Comparison of ENCODE assay signal across 11 cellular contexts in the genomic region with DNA sequence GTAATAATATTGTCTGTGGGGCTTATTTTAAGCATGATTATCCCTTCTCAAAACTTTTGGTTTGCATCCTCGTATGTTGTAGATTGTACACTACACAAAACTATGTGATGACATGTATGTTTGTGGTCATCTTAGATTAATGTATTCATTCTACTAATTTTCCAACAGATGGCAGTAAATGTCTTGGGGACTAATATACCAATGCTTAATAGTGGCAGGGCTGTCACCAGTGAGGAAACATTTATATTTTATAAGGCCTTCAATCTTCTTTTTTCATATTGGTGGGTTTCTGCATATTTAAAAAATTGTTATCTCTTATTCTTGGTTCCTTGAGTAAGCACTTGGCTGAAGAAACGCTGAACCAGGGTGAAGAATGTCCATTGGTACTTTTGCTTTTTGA.
DNase-seq lines count a peak whose midpoint lies in the region; ATAC-seq, FAIRE-seq and TF ChIP-seq lines count a peak whose summit lies in the region.
"Had no signal": no experiment of that assay in that cellular context is flagged by ENCODE, and none has a peak within 500 bp of the region (broad histone marks: within the 10 kb centered on the region; RNA-seq: fewer than 3 reads in every experiment).

No MANE protein-coding gene starts in this region.

- H3K27me3 ChIP-seq in kidney epithelial cell (ENCODE audit: control insufficient read depth, insufficient read depth, low read length), result no peaks in the 10 kb centered on the region

- no peak for FAIRE-seq in GM12892 (lab: Jason Lieb, UNC)
- FAIRE-seq: HTR-8/SVneo had no signal

- TF ChIP-seq POLR2A in GM12892 (IDR thresholded peaks at IDR 0.05; ENCODE audit: low read depth, low read length), result no peak

- TF ChIP-seq CTCF in kidney epithelial cell (IDR thresholded peaks at IDR 0.05; ENCODE audit: insufficient read depth, low read length, poor library complexity, severe bottlenecking), result peak; percentile 23
- TF ChIP-seq CTCF in GM10266 (IDR thresholded peaks at IDR 0.05; ENCODE audit: control insufficient read depth, insufficient read depth, low read depth, missing control alignments), result no peak

- DNase-seq in AG08396 (ENCODE audit: low spot score), result peak; percentile 6
- peak; percentile 50 for DNase-seq in SK-MEL-5 (ENCODE audit: low read depth, low spot score)
- peak; percentile 2 for DNase-seq in kidney epithelial cell (ENCODE audit: low read depth)
- no peak for DNase-seq in activated CD8-positive, alpha-beta memory T cell treated with anti-CD3 and anti-CD28 coated beads, Interleukin-2, amount 50 U/mL, for 48 hours
- no peak for DNase-seq in GM12892 (ENCODE audit: insufficient read length)
- DNase-seq in GM10266 (ENCODE audit: extremely low spot score), result no peak
- no peak for DNase-seq in stimulated activated naive CD8-positive, alpha-beta T cell treated with anti-CD3 and anti-CD28 coated beads, Interleukin-15, Interleukin-2, amounts not matched to agents 100 U/mL and 50 U/mL, for 24 hours
- DNase-seq: activated T-cell treated with anti-CD3 and anti-CD28 coated beads, Interleukin-2, amount 50 U/mL, for 4 hours had no signal

- H3K36me3 ChIP-seq in kidney epithelial cell (ENCODE audit: control insufficient read depth, insufficient read depth, low read length), result no peaks in the 10 kb centered on the region

- no peak overlapping the region for H3K4me3 ChIP-seq in kidney epithelial cell (ENCODE audit: low read depth, low read length)
- H3K4me3 ChIP-seq: SK-N-MC had no signal

- in situ Hi-C loops in SK-MEL-5 (cut with HindIII; ENCODE audit: low pct_unique_long_range_greater_than_20kb, low sequenced_read_pairs), result no loop called here

- peak; percentile 54 for ATAC-seq in HG02884 (IDR thresholded peaks at IDR 0.05; ENCODE audit: unreplicated experiment)
- no peak for ATAC-seq in stimulated activated naive CD8-positive, alpha-beta T cell treated with anti-CD3 and anti-CD28 coated beads, Interleukin-15, Interleukin-2, amounts not matched to agents 100 U/mL and 50 U/mL, for 24 hours
- ATAC-seq: activated T-cell treated with anti-CD3 and anti-CD28 coated beads, Interleukin-2, amount 50 U/mL, for 4 hours had no signal

Comparison
In these comparisons a context has a peak if more than half of its experiments do, and no peak if none do; other contexts are left out.
1. DNase-seq: peak in AG08396 (single experiment), SK-MEL-5 (single experiment) and kidney epithelial cell (single experiment); none in activated CD8-positive, alpha-beta memory T cell treated with anti-CD3 and anti-CD28 coated beads, Interleukin-2, amount 50 U/mL, for 48 hours (single experiment), GM12892 (single experiment), GM10266 (single experiment) and stimulated activated naive CD8-positive, alpha-beta T cell treated with anti-CD3 and anti-CD28 coated beads, Interleukin-15, Interleukin-2, amounts not matched to agents 100 U/mL and 50 U/mL, for 24 hours (single experiment).